ENCODE assay signal across 8 cellular contexts in genomic region chr6:43516697-43517502, GRCh38. TPM values are rescaled to one million over a fixed set of nuclear protein-coding genes. Genes with fewer than 3 reads are reported as not detected.
A peak's percentile ranks its signal among the peaks of the same experiment; 100 is the strongest.
DNase-seq lines count a peak whose midpoint lies in the region; ATAC-seq and TF ChIP-seq lines count a peak whose summit lies in the region.

Gene POLR1C (plus strand): TSS chr6:43517089. CDS start chr6:43517110, 21 bp downstream.
Gene YIPF3 (minus strand): TSS chr6:43516926. CDS start chr6:43516807, 119 bp downstream.

- H3K27me3 ChIP-seq in thymus (ENCODE audit: control insufficient read depth, insufficient read depth), result no peaks in the 10 kb centered on the region

- DNase-seq in GM10248 (ENCODE audit: extremely low spot score) (peak; percentile 98), NCI-H1092 treated with DMSO at 0.1 percent for 48 hours (lab: John Stamatoyannopoulos, UW) (peak; percentile 99), glutamatergic neuron (peak; percentile 93), osteocyte (ENCODE audit: extremely low spot score, unreplicated experiment) (peak; percentile 99)
- peak; percentile 93 to 96 for DNase-seq in activated naive CD4-positive, alpha-beta T cell treated with anti-CD3 and anti-CD28 coated beads, Interleukin-2, amount 50 U/mL, for 72 hours (ENCODE audit: low spot score in 2 of 2)

- POLR2A ChIA-PET in GM10248 (lab: Yijun Ruan, JAX), result interaction anchor here (0.5 to 1.1 kb wide), 2 partner anchors 9 to 37 kb away, joined by 3 read pairs; no protein-coding TSS in a partner anchor

- H3K9me3 Mint-ChIP-seq in activated naive CD4-positive, alpha-beta T cell treated with anti-CD3 and anti-CD28 coated beads, Interleukin-2, amount 50 U/mL, for 72 hours, result no peaks in the 10 kb centered on the region
- H3K9me3 Mint-ChIP-seq in glutamatergic neuron (ENCODE audit: unreplicated experiment) (peaks cover 2% of the 10 kb centered on the region), osteocyte (ENCODE audit: unreplicated experiment) (no peaks in the 10 kb centered on the region)

- CTCF ChIA-PET in GM10248 (lab: Yijun Ruan, JAX), result interaction anchor here (1.4 to 8.0 kb wide), 4 partner anchors 10 to 288 kb away, joined by 3 to 56 read pairs (median 4); partner anchors contain the start of gene DNPH1

- H3K4me3 Mint-ChIP-seq in glutamatergic neuron (ENCODE audit: unreplicated experiment) (no peak within 1 kb of the TSS), osteocyte (ENCODE audit: unreplicated experiment) (no peak within 1 kb of the TSS)

- TF ChIP-seq CTCF in GM10248 (IDR thresholded peaks at IDR 0.05; ENCODE audit: control extremely low read depth, extremely low read depth, low read depth, missing control alignments) (no peak), glutamatergic neuron (IDR thresholded peaks at IDR 0.05; ENCODE audit: partially characterized antibody, unreplicated experiment) (no peak), osteocyte (IDR thresholded peaks at IDR 0.05) (no peak)

- peaks cover 16% of the 10 kb centered on the region for H3K4me1 ChIP-seq in thymus (ENCODE audit: control insufficient read depth, insufficient read depth, low read length)

- under 1% methylated on average over 57 of the region's 57 CpGs for WGBS in thymus

- H3K4me3 ChIP-seq in thymus (ENCODE audit: low read length), result peak within 1 kb of the TSS; percentile 94

- peaks cover 7% of the 10 kb centered on the region for H3K27me3 Mint-ChIP-seq in glutamatergic neuron (ENCODE audit: unreplicated experiment)
- H3K27me3 Mint-ChIP-seq in osteocyte (ENCODE audit: unreplicated experiment), result no peaks in the 10 kb centered on the region

- peaks cover 12% of the 10 kb centered on the region for H3K4me1 Mint-ChIP-seq in glutamatergic neuron (ENCODE audit: low read depth, unreplicated experiment)
- peaks cover 23% of the 10 kb centered on the region for H3K4me1 Mint-ChIP-seq in osteocyte (ENCODE audit: unreplicated experiment)

- H3K36me3 Mint-ChIP-seq in activated naive CD4-positive, alpha-beta T cell treated with anti-CD3 and anti-CD28 coated beads, Interleukin-2, amount 50 U/mL, for 72 hours, result peaks cover 0 to 10% of the 10 kb centered on the region in 2 donors
- H3K36me3 Mint-ChIP-seq in glutamatergic neuron (ENCODE audit: unreplicated experiment), result peaks cover 4% of the 10 kb centered on the region
- peaks cover 30% of the 10 kb centered on the region for H3K36me3 Mint-ChIP-seq in osteocyte (ENCODE audit: unreplicated experiment)

- peak; percentile 81 for ATAC-seq in HG02610 (IDR thresholded peaks at IDR 0.05; ENCODE audit: unreplicated experiment)
- peak; percentile 93 for ATAC-seq in SK-N-SH treated with all-trans-retinoic acid at 6 μM for 48 hours
- ATAC-seq in activated naive CD4-positive, alpha-beta T cell treated with anti-CD3 and anti-CD28 coated beads, Interleukin-2, amount 50 U/mL, for 72 hours, result peak; percentile 95 to 97

- peaks cover 50% of the 10 kb centered on the region for H3K36me3 ChIP-seq in thymus (ENCODE audit: control insufficient read depth, insufficient read depth)

- H3K27ac Mint-ChIP-seq in activated naive CD4-positive, alpha-beta T cell treated with anti-CD3 and anti-CD28 coated beads, Interleukin-2, amount 50 U/mL, for 72 hours, result no peak within 1 kb of the TSS
- H3K27ac Mint-ChIP-seq in glutamatergic neuron (ENCODE audit: unreplicated experiment), result no peak within 1 kb of the TSS
- H3K27ac Mint-ChIP-seq in osteocyte (ENCODE audit: unreplicated experiment), result no peak within 1 kb of the TSS

- H3K27ac ChIP-seq in thymus (ENCODE audit: low read depth), result peak within 1 kb of the TSS; percentile 86

- H3K9me3 ChIP-seq in thymus (ENCODE audit: control insufficient read depth), result no peaks in the 10 kb centered on the region

TF ChIP-seq in SK-N-SH treated with all-trans-retinoic acid at 6 μM for 48 hours, 23 proteins besides CTCF, POLR2A, EP300 and RAD21:
- TF ChIP-seq CSRNP3 (CRISPR knock-in tag; IDR thresholded peaks at IDR 0.05) (no peak), ARNTL (CRISPR knock-in tag; IDR thresholded peaks at IDR 0.05; ENCODE audit: borderline replicate concordance, low read depth) (no peak)

RNA-seq across cellular contexts. Expression of gene POLR1C, which starts in this region (rescaled TPM):
- total RNA-seq in activated naive CD4-positive, alpha-beta T cell treated with anti-CD3 and anti-CD28 coated beads, Interleukin-2, amount 50 U/mL, for 72 hours, result 10 to 100 TPM; 34.2 to 57.1 TPM
- total RNA-seq in glutamatergic neuron (ENCODE audit: unreplicated experiment), result 18.9 TPM
- 27.9 and 32.8 TPM in 2 replicates for total RNA-seq in osteocyte
- polyA plus RNA-seq in thymus, result 28.5 TPM

RNA-seq across cellular contexts. Expression of gene YIPF3, which starts in this region (rescaled TPM):
- 10 to 100 TPM; 40.7 to 49.1 TPM for total RNA-seq in activated naive CD4-positive, alpha-beta T cell treated with anti-CD3 and anti-CD28 coated beads, Interleukin-2, amount 50 U/mL, for 72 hours
- total RNA-seq in glutamatergic neuron (ENCODE audit: unreplicated experiment) (198 TPM), osteocyte (148 and 151 TPM in 2 replicates)
- polyA plus RNA-seq in thymus, result 62.0 TPM

Comparison
In these comparisons a context has a peak if more than half of its experiments do, and no peak if none do; other contexts are left out.
1. Peak in every context shown above with its lines: DNase-seq, ATAC-seq, H3K4me3 ChIP-seq and H3K27ac ChIP-seq.